8 cellular contexts compared by ENCODE assay signal in the genomic region with DNA sequence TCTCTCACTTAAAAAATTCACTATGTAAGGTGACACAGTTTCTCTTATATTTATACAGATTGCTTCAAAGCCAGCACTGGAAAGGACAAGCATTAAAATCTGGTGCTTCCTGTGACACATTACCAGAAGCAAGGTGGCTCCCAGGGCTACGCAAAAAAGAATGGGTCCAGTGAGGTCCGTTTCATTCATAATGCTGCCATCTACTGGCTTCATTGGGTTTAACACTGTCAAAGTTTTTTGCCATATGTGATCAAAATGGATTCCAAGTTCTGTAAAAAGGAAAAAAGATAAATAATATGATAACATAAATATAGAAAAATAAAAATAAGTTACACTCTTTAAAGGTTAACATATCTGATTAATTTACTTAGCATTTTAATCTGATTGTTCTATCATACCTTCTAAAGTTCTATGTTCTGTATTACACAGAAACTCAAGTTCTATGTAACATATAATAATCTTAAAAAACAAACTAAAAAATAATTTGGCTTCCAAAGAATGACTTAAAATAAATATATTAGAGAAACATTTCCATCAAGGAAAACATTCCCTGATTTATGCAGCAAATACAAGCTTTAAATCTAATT. TPM values are rescaled to one million over a fixed set of nuclear protein-coding genes. Genes with fewer than 3 reads are reported as not detected.
DNase-seq lines count a peak whose midpoint lies in the region; ATAC-seq, FAIRE-seq and TF ChIP-seq lines count a peak whose summit lies in the region.

No MANE protein-coding gene starts in this region.

- POLR2A ChIA-PET in A673 (lab: Charles Lee; ENCODE audit: low non-redundant PET), result no interaction called here

- no peaks in the 10 kb centered on the region for H3K4me1 ChIP-seq in A673 (ENCODE audit: insufficient read depth, low read length, poor library complexity, severe bottlenecking)

- H3K27ac ChIP-seq in A673 (ENCODE audit: low read depth, low read length, poor library complexity, severe bottlenecking), result no peak overlapping the region

- ATAC-seq in HG02588 (IDR thresholded peaks at IDR 0.05; ENCODE audit: unreplicated experiment), result peak; percentile 97

- TF ChIP-seq CTCF in A673 (conservative IDR thresholded peaks at IDR 0.05; ENCODE audit: low read depth, low read length) (peak; percentile 73), bronchial epithelial cell (IDR thresholded peaks at IDR 0.05; ENCODE audit: insufficient read depth, low read length, severe bottlenecking) (peak; percentile 57), kidney epithelial cell (IDR thresholded peaks at IDR 0.05; ENCODE audit: insufficient read depth, low read length, poor library complexity, severe bottlenecking) (peak; percentile 64)

- peak; percentile 31 for FAIRE-seq in GM12891 (lab: Jason Lieb, UNC)
- no peak for FAIRE-seq in bronchial epithelial cell (lab: Jason Lieb, UNC)

- H3K27me3 ChIP-seq in A673 (replicated peaks; ENCODE audit: insufficient read depth, low read depth, low read length, poor library complexity), result no peaks in the 10 kb centered on the region
- H3K27me3 ChIP-seq in bronchial epithelial cell (ENCODE audit: control insufficient read depth, insufficient read depth, low read length), result no peaks in the 10 kb centered on the region
- H3K27me3 ChIP-seq in kidney epithelial cell (ENCODE audit: control insufficient read depth, insufficient read depth, low read length), result no peaks in the 10 kb centered on the region

- H3K4me3 ChIP-seq in A673 (ENCODE audit: low read depth, low read length, poor library complexity, severe bottlenecking) (no peak overlapping the region), bronchial epithelial cell (ENCODE audit: low read depth, low read length) (no peak overlapping the region), kidney epithelial cell (ENCODE audit: low read depth, low read length) (no peak overlapping the region)

- intact Hi-C loops in A673 (cut with micrococcal nuclease; ENCODE audit: unreplicated experiment), result loop anchor here (5.0 kb wide), 1 partner anchor 852 kb away; no protein-coding TSS in a partner anchor

- DNase-seq in A673 (ENCODE audit: low spot score), result peak; percentile 73
- DNase-seq in GM12891 (ENCODE audit: insufficient read length, low spot score), result peak; percentile 16
- DNase-seq in M059J (ENCODE audit: low read depth), result peak; percentile 43
- peak; percentile 16 for DNase-seq in SKM-1 (lab: John Stamatoyannopoulos, UW; ENCODE audit: unreplicated experiment)
- DNase-seq in bronchial epithelial cell (ENCODE audit: low read depth), result peak; percentile 52
- peak; percentile 5 for DNase-seq in kidney epithelial cell (ENCODE audit: low read depth)
- DNase-seq in stimulated activated CD4-positive, alpha-beta T cell treated with anti-CD3 and anti-CD28 coated beads, TNF-alpha, amount 100 ng/mL, for 24 hours (ENCODE audit: low read depth in 3 of 3), result peak; percentile 6 to 15 (median 6)

- CTCF ChIA-PET in A673 (lab: Charles Lee), result interaction anchor here (1.2 kb wide), 2 partner anchors 181 to 1498 kb away, joined by 3 to 4 read pairs; a partner anchor contains a TSS

- H3K9me3 ChIP-seq in A673 (ENCODE audit: low read depth, low read length, poor library complexity, severe bottlenecking), result no peaks in the 10 kb centered on the region

- H3K36me3 ChIP-seq in A673 (ENCODE audit: insufficient read depth, low read length, poor library complexity, severe bottlenecking), result no peaks in the 10 kb centered on the region
- H3K36me3 ChIP-seq in bronchial epithelial cell (ENCODE audit: control insufficient read depth, insufficient read depth, low read length), result no peaks in the 10 kb centered on the region
- no peaks in the 10 kb centered on the region for H3K36me3 ChIP-seq in kidney epithelial cell (ENCODE audit: control insufficient read depth, insufficient read depth, low read length)

- no TSS peak for BruUV-seq in A673 (replicated peaks; lab: Mats Ljungman, UMichigan)

- TF ChIP-seq POLR2A in GM12891 (IDR thresholded peaks at IDR 0.05; ENCODE audit: low read depth, low read length), result no peak

TF ChIP-seq in GM12891, 5 proteins besides CTCF, POLR2A, EP300 and RAD21:
- no peak for TF ChIP-seq PAX5 (IDR thresholded peaks at IDR 0.05; ENCODE audit: insufficient read depth, low read length, severe bottlenecking)
- TF ChIP-seq SPI1 (IDR thresholded peaks at IDR 0.05; ENCODE audit: low read depth, low read length), result no peak
- TF ChIP-seq POLR2AphosphoS5 (IDR thresholded peaks at IDR 0.05; ENCODE audit: low read depth, low read length), result no peak
- no peak for TF ChIP-seq TAF1 (IDR thresholded peaks at IDR 0.05; ENCODE audit: low read depth, low read length)
- TF ChIP-seq POU2F2 (IDR thresholded peaks at IDR 0.05; ENCODE audit: low read depth, low read length), result no peak

RNA-seq across cellular contexts. Expression of a gene that starts 22.1 kb away (rescaled TPM):
- total RNA-seq in A673 (2021) (not detected in 2 replicates), bronchial epithelial cell (0.53 TPM in 1 of 2 replicates, not detected in the other), kidney epithelial cell (not detected in 2 replicates)
- not detected for polyA plus RNA-seq in GM12891 (2012; ENCODE audit: low read depth, missing spikeins)
- not detected in 2 replicates for total RNA-seq in M059J (2014; rRNA removed; shearing (Covaris generic))

RNA-seq across cellular contexts. Expression of a gene that starts 48.8 kb away (rescaled TPM):
- total RNA-seq in A673 (2021) (26.1 and 27.2 TPM in 2 replicates), bronchial epithelial cell (12.4 and 16.9 TPM in 2 replicates), kidney epithelial cell (27.7 and 29.6 TPM in 2 replicates)
- polyA plus RNA-seq in GM12891 (2012; ENCODE audit: low read depth, missing spikeins), result 13.4 TPM
- 9.3 and 14.4 TPM in 2 replicates for total RNA-seq in M059J (2014; rRNA removed; shearing (Covaris generic))

Comparison
In these comparisons a context has a peak if more than half of its experiments do, and no peak if none do; other contexts are left out.
1. DNase-seq: peak in every context shown above with its lines; median percentile 73 in A673; 52 in bronchial epithelial cell; 43 in M059J; 16 in GM12891; 16 in SKM-1; 6 in stimulated activated CD4-positive, alpha-beta T cell treated with anti-CD3 and anti-CD28 coated beads, TNF-alpha, amount 100 ng/mL, for 24 hours; 5 in kidney epithelial cell.